In genomic region chr10:72691470-72692056, GRCh38 we compare ENCODE assay signal across 8 cellular contexts. TPM values are rescaled to one million over a fixed set of nuclear protein-coding genes. Genes with fewer than 3 reads are reported as not detected.
DNase-seq lines count a peak whose midpoint lies in the region; ATAC-seq and TF ChIP-seq lines count a peak whose summit lies in the region.

No MANE protein-coding gene starts in this region.

- H3K27me3 Mint-ChIP-seq in Caco-2 (ENCODE audit: insufficient read depth, unreplicated experiment) (no peaks in the 10 kb centered on the region), IgD-negative memory B cell (no peaks in the 10 kb centered on the region)
- peaks cover 17% of the 10 kb centered on the region for H3K27me3 Mint-ChIP-seq in activated CD8-positive, alpha-beta T cell treated with anti-CD3 and anti-CD28 coated beads, Interleukin-2, amount 10 ng/mL, durations not matched to agents 7 days and 5 days (ENCODE audit: low read depth)
- no peaks in the 10 kb centered on the region for H3K27me3 Mint-ChIP-seq in stimulated activated memory B cell treated with anti-CD40 and anti-IgM and Interleukin-4, amounts not matched to agents 10 μg/mL and 1 μg/mL and 100 μg/mL, for 72 hours

- H3K9me3 ChIP-seq in Caco-2 = no peaks in the 10 kb centered on the region

- intact Hi-C loops in Caco-2 (cut with micrococcal nuclease; ENCODE audit: unreplicated experiment) (loop anchor here (1.0 to 5.0 kb wide), 3 partner anchors 45 to 329 kb away; partner anchors contain the start of gene MICU1), posterior cingulate gyrus (cut with DNase I) (loop anchor here (5.0 to 10.0 kb wide), 3 partner anchors 64 to 327 kb away; partner anchors contain the start of gene MICU1)

- TF ChIP-seq CTCF in Caco-2 (IDR thresholded peaks at IDR 0.05; ENCODE audit: insufficient read depth in 1 of 2, low read depth in 1 of 2, low read length in 1 of 2, severe bottlenecking in 1 of 2, unreplicated experiment in 1 of 2) = no peak

- H3K9me3 Mint-ChIP-seq in Caco-2 (ENCODE audit: unreplicated experiment) (no peaks in the 10 kb centered on the region), IgD-negative memory B cell (no peaks in the 10 kb centered on the region)
- H3K9me3 Mint-ChIP-seq in activated CD8-positive, alpha-beta T cell treated with anti-CD3 and anti-CD28 coated beads, Interleukin-2, amount 10 ng/mL, durations not matched to agents 7 days and 5 days (ENCODE audit: insufficient read depth) = no peaks in the 10 kb centered on the region
- H3K9me3 Mint-ChIP-seq in stimulated activated memory B cell treated with anti-CD40 and anti-IgM and Interleukin-4, amounts not matched to agents 10 μg/mL and 1 μg/mL and 100 μg/mL, for 72 hours = no peaks in the 10 kb centered on the region

- H3K36me3 Mint-ChIP-seq in Caco-2 (ENCODE audit: insufficient read depth, unreplicated experiment) = no peaks in the 10 kb centered on the region
- no peaks in the 10 kb centered on the region for H3K36me3 Mint-ChIP-seq in IgD-negative memory B cell
- no peaks in the 10 kb centered on the region for H3K36me3 Mint-ChIP-seq in activated CD8-positive, alpha-beta T cell treated with anti-CD3 and anti-CD28 coated beads, Interleukin-2, amount 10 ng/mL, durations not matched to agents 7 days and 5 days (ENCODE audit: low read depth)
- H3K36me3 Mint-ChIP-seq in stimulated activated memory B cell treated with anti-CD40 and anti-IgM and Interleukin-4, amounts not matched to agents 10 μg/mL and 1 μg/mL and 100 μg/mL, for 72 hours = no peaks in the 10 kb centered on the region

- DNase-seq in Caco-2 (peak in 1 of 2 experiments; percentile 98), posterior cingulate gyrus (no peak)
- DNase-seq in activated CD8-positive, alpha-beta T cell treated with anti-CD3 and anti-CD28 coated beads, Interleukin-2, amount 10 ng/mL, durations not matched to agents 7 days and 5 days = no peak
- no peak for DNase-seq in activated effector memory CD4-positive, alpha-beta T cell treated with Interleukin-2 at 50 U/mL for 16 hours

- no peak for ATAC-seq in activated CD8-positive, alpha-beta T cell treated with anti-CD3 and anti-CD28 coated beads, Interleukin-2, amount 10 ng/mL, durations not matched to agents 7 days and 5 days
- ATAC-seq in stimulated activated memory B cell treated with anti-CD40 and anti-IgM and Interleukin-4, amounts not matched to agents 10 μg/mL and 1 μg/mL and 100 μg/mL, for 72 hours = no peak
- ATAC-seq in HG03196 (IDR thresholded peaks at IDR 0.05; ENCODE audit: unreplicated experiment) = no peak

- peak overlapping the region; percentile 80 for H3K4me3 ChIP-seq in Caco-2 (ENCODE audit: low read depth, low read length)
- peak overlapping the region; percentile 82 for H3K4me3 ChIP-seq in iPS-11a (ENCODE audit: low read depth, low read length)

- H3K4me1 ChIP-seq in Caco-2 = peaks cover 52% of the 10 kb centered on the region

- BruUV-seq in Caco-2 (replicated peaks; lab: Mats Ljungman, UMichigan) = TSS peak; percentile 29

- CTCF ChIA-PET in Caco-2 (lab: Charles Lee) = interaction anchor here (0.5 to 2.0 kb wide), 5 partner anchors 141 to 327 kb away, joined by 3 to 13 read pairs (median 4); no protein-coding TSS in a partner anchor
- CTCF ChIA-PET in activated CD8-positive, alpha-beta T cell treated with anti-CD3 and anti-CD28 coated beads, Interleukin-2, amount 10 ng/mL, durations not matched to agents 7 days and 5 days (lab: Charles Lee) = interaction anchor here (1.0 to 1.1 kb wide), 3 partner anchors 8 to 327 kb away, joined by 3 to 8 read pairs (median 4); no protein-coding TSS in a partner anchor

- H3K4me1 Mint-ChIP-seq in Caco-2 (ENCODE audit: low read depth, unreplicated experiment) (peaks cover 59% of the 10 kb centered on the region), IgD-negative memory B cell (peaks cover 32 to 39% (median 38%) of the 10 kb centered on the region in 3 donors)
- H3K4me1 Mint-ChIP-seq in activated CD8-positive, alpha-beta T cell treated with anti-CD3 and anti-CD28 coated beads, Interleukin-2, amount 10 ng/mL, durations not matched to agents 7 days and 5 days (ENCODE audit: low read depth) = peaks cover 28% of the 10 kb centered on the region
- H3K4me1 Mint-ChIP-seq in stimulated activated memory B cell treated with anti-CD40 and anti-IgM and Interleukin-4, amounts not matched to agents 10 μg/mL and 1 μg/mL and 100 μg/mL, for 72 hours = peaks cover 45% of the 10 kb centered on the region

- H3K36me3 ChIP-seq in Caco-2 (ENCODE audit: control insufficient read depth, insufficient read depth, low read length) = no peaks in the 10 kb centered on the region

- H3K4me3 Mint-ChIP-seq in Caco-2 (ENCODE audit: unreplicated experiment) (peak overlapping the region; percentile 84), IgD-negative memory B cell (peak overlapping the region; percentile 86 to 94 (median 92))
- H3K4me3 Mint-ChIP-seq in activated CD8-positive, alpha-beta T cell treated with anti-CD3 and anti-CD28 coated beads, Interleukin-2, amount 10 ng/mL, durations not matched to agents 7 days and 5 days = peak overlapping the region; percentile 80
- H3K4me3 Mint-ChIP-seq in stimulated activated memory B cell treated with anti-CD40 and anti-IgM and Interleukin-4, amounts not matched to agents 10 μg/mL and 1 μg/mL and 100 μg/mL, for 72 hours = peak overlapping the region; percentile 85

- H3K27ac Mint-ChIP-seq in Caco-2 (ENCODE audit: unreplicated experiment) (peak overlapping the region; percentile 23), IgD-negative memory B cell (peak overlapping the region in 1 of 3 donors; percentile 23)
- H3K27ac Mint-ChIP-seq in activated CD8-positive, alpha-beta T cell treated with anti-CD3 and anti-CD28 coated beads, Interleukin-2, amount 10 ng/mL, durations not matched to agents 7 days and 5 days = peak overlapping the region; percentile 5
- peak overlapping the region; percentile 64 for H3K27ac Mint-ChIP-seq in stimulated activated memory B cell treated with anti-CD40 and anti-IgM and Interleukin-4, amounts not matched to agents 10 μg/mL and 1 μg/mL and 100 μg/mL, for 72 hours

- POLR2A ChIA-PET in Caco-2 (lab: Charles Lee) = interaction anchor here (0.5 to 1.4 kb wide), 21 partner anchors 9 to 419 kb away, joined by 3 to 16 read pairs (median 4); partner anchors contain the start of genes DNAJB12, MICU1, NUDT13 and P4HA1
- POLR2A ChIA-PET in activated CD8-positive, alpha-beta T cell treated with anti-CD3 and anti-CD28 coated beads, Interleukin-2, amount 10 ng/mL, durations not matched to agents 7 days and 5 days (lab: Charles Lee) = interaction anchor here (0.6 to 1.0 kb wide), 3 partner anchors 8 to 66 kb away, joined by 3 read pairs; partner anchors contain the start of gene MICU1

- no peaks in the 10 kb centered on the region for H3K27me3 ChIP-seq in Caco-2 (replicated peaks; ENCODE audit: control insufficient read depth, insufficient read depth, low read length)

RNA-seq across cellular contexts. Expression of gene MCU, which starts 0.4 kb away (rescaled TPM):
- 52.2 and 62.5 TPM in 2 replicates for total RNA-seq in Caco-2 (2022)
- 5.6 TPM for polyA plus RNA-seq in IgD-negative memory B cell
- total RNA-seq in activated CD8-positive, alpha-beta T cell treated with anti-CD3 and anti-CD28 coated beads, Interleukin-2, amount 10 ng/mL, durations not matched to agents 7 days and 5 days = 10 to 100 TPM; 11.3 to 11.6 TPM
